In genomic region chr1:19435181-19435580, GRCh38 we compare ENCODE assay signal across 11 cellular contexts. TPM values are rescaled to one million over a fixed set of nuclear protein-coding genes. Genes with fewer than 3 reads are reported as not detected.
DNase-seq lines count a peak whose midpoint lies in the region; ATAC-seq and TF ChIP-seq lines count a peak whose summit lies in the region.
"Had no signal": no experiment of that assay in that cellular context is flagged by ENCODE, and none has a peak within 500 bp of the region (broad histone marks: within the 10 kb centered on the region; RNA-seq: fewer than 3 reads in every experiment).

No MANE protein-coding gene starts in this region.

- no peak overlapping the region for H3K4me3 ChIP-seq in fibroblast of mammary gland (ENCODE audit: control insufficient read depth, low read depth, low read length)

- DNase-seq in AML-193 (lab: John Stamatoyannopoulos, UW) = peak; percentile 70 to 77
- peak; percentile 67 for DNase-seq in RPMI7951 (ENCODE audit: low read depth)
- DNase-seq in fibroblast of mammary gland (ENCODE audit: low read depth) = peak; percentile 87
- peak; percentile 85 for DNase-seq in pons (ENCODE audit: low spot score)
- no peak for DNase-seq in HuH-7 (ENCODE audit: low spot score)
- DNase-seq in NAMALWA (ENCODE audit: low spot score) = no peak
- no peak for DNase-seq in NCI-H82 treated with DMSO at 0.1 percent for 48 hours (lab: John Stamatoyannopoulos, UW; ENCODE audit: unreplicated experiment)
- DNase-seq: DND-41, NCI-H1417 had no signal

- no peak for TF ChIP-seq CTCF in fibroblast of mammary gland (conservative IDR thresholded peaks at IDR 0.05; ENCODE audit: control insufficient read depth, insufficient read depth, low read depth, low read length)

- no peak for ATAC-seq in HG02970 (IDR thresholded peaks at IDR 0.05; ENCODE audit: low FRiP score, unreplicated experiment)
- ATAC-seq: WTC11 had no signal

RNA-seq across cellular contexts. Expression of gene CAPZB, which starts 50.2 kb away (rescaled TPM):
- 324 and 335 TPM in 2 replicates for total RNA-seq in RPMI7951 (2014; rRNA removed; shearing (Covaris generic))

Comparison
In these comparisons a context has a peak if more than half of its experiments do, and no peak if none do; other contexts are left out.
1. DNase-seq: peak in AML-193 (2 of 2), RPMI7951 (single experiment), fibroblast of mammary gland (single experiment) and pons (single experiment); none in HuH-7 (single experiment), NAMALWA (single experiment) and NCI-H82 treated with DMSO at 0.1 percent for 48 hours (single experiment).